10 cellular contexts compared by ENCODE assay signal in genomic region chr3:171813897-171814460, GRCh38. TPM values are rescaled to one million over a fixed set of nuclear protein-coding genes. Genes with fewer than 3 reads are reported as not detected.
DNase-seq lines count a peak whose midpoint lies in the region; ATAC-seq and TF ChIP-seq lines count a peak whose summit lies in the region.
"Had no signal": no experiment of that assay in that cellular context is flagged by ENCODE, and none has a peak within 500 bp of the region (broad histone marks: within the 10 kb centered on the region; RNA-seq: fewer than 3 reads in every experiment).

No MANE protein-coding gene starts in this region.

- peaks cover 5% of the 10 kb centered on the region for H3K9me3 Mint-ChIP-seq in WTC11

- no peak for TF ChIP-seq CTCF in WTC11 (IDR thresholded peaks at IDR 0.05)

- H3K27ac Mint-ChIP-seq in WTC11, result no peak overlapping the region

- H3K4me1 Mint-ChIP-seq in WTC11, result peaks cover 10% of the 10 kb centered on the region

- no peak overlapping the region for H3K4me3 ChIP-seq in skin epidermis

- H3K36me3 Mint-ChIP-seq in WTC11, result no peaks in the 10 kb centered on the region

- H3K27ac ChIP-seq in skin epidermis, result peak overlapping the region in 11 of 21 experiments; percentile 28 to 66 (median 52)

- intact Hi-C loops in head of caudate nucleus (cut with DNase I), result no loop called here

- no peak overlapping the region for H3K4me3 Mint-ChIP-seq in WTC11

- ATAC-seq in HG03378 (IDR thresholded peaks at IDR 0.05; ENCODE audit: unreplicated experiment), result peak; percentile 64
- no peak for ATAC-seq in WTC11
- ATAC-seq: esophagus mucosa had no signal

- DNase-seq in activated CD4-positive, alpha-beta T cell treated with anti-CD3 and anti-CD28 coated beads for 48 hours, result peak; percentile 32
- no peak for DNase-seq in activated CD4-positive, alpha-beta T cell treated with anti-CD3 and anti-CD28 coated beads, Interleukin-2, amount 50 U/mL, for 4 hours
- DNase-seq in activated T-cell treated with anti-CD3 and anti-CD28 coated beads, Interleukin-2, amount 50 U/mL, for 48 hours, result peak; percentile 29 to 38
- DNase-seq in NCI-H1105 (lab: John Stamatoyannopoulos, UW), result no peak
- no peak for DNase-seq in WTC11 (ENCODE audit: low spot score)
- DNase-seq in head of caudate nucleus, result no peak
- DNase-seq: T1000 had no signal

- H3K27me3 Mint-ChIP-seq in WTC11 (ENCODE audit: low read depth), result peaks cover 31% of the 10 kb centered on the region

- POLR2A ChIA-PET in WTC11 (lab: Charles Lee), result no interaction called here

- CTCF ChIA-PET in WTC11 (lab: Charles Lee), result interaction anchor here (1.0 to 1.1 kb wide), 2 partner anchors 11 to 200 kb away, joined by 3 to 4 read pairs; no protein-coding TSS in a partner anchor

TF ChIP-seq in WTC11, 78 proteins besides CTCF, POLR2A, EP300 and RAD21 (continues in another document):
- no peak for TF ChIP-seq E2F1 (CRISPR knock-in tag; IDR thresholded peaks at IDR 0.05)
- TF ChIP-seq, protein P1, sequence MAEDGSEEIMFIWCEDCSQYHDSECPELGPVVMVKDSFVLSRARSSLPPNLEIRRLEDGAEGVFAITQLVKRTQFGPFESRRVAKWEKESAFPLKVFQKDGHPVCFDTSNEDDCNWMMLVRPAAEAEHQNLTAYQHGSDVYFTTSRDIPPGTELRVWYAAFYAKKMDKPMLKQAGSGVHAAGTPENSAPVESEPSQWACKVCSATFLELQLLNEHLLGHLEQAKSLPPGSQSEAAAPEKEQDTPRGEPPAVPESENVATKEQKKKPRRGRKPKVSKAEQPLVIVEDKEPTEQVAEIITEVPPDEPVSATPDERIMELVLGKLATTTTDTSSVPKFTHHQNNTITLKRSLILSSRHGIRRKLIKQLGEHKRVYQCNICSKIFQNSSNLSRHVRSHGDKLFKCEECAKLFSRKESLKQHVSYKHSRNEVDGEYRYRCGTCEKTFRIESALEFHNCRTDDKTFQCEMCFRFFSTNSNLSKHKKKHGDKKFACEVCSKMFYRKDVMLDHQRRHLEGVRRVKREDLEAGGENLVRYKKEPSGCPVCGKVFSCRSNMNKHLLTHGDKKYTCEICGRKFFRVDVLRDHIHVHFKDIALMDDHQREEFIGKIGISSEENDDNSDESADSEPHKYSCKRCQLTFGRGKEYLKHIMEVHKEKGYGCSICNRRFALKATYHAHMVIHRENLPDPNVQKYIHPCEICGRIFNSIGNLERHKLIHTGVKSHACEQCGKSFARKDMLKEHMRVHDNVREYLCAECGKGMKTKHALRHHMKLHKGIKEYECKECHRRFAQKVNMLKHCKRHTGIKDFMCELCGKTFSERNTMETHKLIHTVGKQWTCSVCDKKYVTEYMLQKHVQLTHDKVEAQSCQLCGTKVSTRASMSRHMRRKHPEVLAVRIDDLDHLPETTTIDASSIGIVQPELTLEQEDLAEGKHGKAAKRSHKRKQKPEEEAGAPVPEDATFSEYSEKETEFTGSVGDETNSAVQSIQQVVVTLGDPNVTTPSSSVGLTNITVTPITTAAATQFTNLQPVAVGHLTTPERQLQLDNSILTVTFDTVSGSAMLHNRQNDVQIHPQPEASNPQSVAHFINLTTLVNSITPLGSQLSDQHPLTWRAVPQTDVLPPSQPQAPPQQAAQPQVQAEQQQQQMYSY (CRISPR knock-in tag; IDR thresholded peaks at IDR 0.05), result no peak
- no peak for TF ChIP-seq NR1H2 (CRISPR knock-in tag; IDR thresholded peaks at IDR 0.05)
- no peak for TF ChIP-seq JUN (CRISPR knock-in tag; IDR thresholded peaks at IDR 0.05)
- TF ChIP-seq GRHL2 (CRISPR knock-in tag; IDR thresholded peaks at IDR 0.05; ENCODE audit: insufficient replicate concordance, severe bottlenecking), result no peak
- no peak for TF ChIP-seq AFF4 (CRISPR knock-in tag; IDR thresholded peaks at IDR 0.05; ENCODE audit: borderline replicate concordance)
- TF ChIP-seq, protein P2, sequence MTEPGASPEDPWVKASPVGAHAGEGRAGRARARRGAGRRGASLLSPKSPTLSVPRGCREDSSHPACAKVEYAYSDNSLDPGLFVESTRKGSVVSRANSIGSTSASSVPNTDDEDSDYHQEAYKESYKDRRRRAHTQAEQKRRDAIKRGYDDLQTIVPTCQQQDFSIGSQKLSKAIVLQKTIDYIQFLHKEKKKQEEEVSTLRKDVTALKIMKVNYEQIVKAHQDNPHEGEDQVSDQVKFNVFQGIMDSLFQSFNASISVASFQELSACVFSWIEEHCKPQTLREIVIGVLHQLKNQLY (CRISPR knock-in tag; IDR thresholded peaks at IDR 0.05), result no peak
- no peak for TF ChIP-seq JAZF1 (CRISPR knock-in tag; IDR thresholded peaks at IDR 0.05)
- TF ChIP-seq, protein P3, sequence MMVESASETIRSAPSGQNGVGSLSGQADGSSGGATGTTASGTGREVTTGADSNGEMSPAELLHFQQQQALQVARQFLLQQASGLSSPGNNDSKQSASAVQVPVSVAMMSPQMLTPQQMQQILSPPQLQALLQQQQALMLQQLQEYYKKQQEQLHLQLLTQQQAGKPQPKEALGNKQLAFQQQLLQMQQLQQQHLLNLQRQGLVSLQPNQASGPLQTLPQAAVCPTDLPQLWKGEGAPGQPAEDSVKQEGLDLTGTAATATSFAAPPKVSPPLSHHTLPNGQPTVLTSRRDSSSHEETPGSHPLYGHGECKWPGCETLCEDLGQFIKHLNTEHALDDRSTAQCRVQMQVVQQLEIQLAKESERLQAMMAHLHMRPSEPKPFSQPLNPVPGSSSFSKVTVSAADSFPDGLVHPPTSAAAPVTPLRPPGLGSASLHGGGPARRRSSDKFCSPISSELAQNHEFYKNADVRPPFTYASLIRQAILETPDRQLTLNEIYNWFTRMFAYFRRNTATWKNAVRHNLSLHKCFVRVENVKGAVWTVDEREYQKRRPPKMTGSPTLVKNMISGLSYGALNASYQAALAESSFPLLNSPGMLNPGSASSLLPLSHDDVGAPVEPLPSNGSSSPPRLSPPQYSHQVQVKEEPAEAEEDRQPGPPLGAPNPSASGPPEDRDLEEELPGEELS (CRISPR knock-in tag; IDR thresholded peaks at IDR 0.05), result no peak

RNA-seq across cellular contexts. Expression of gene PLD1, which starts 3.7 kb away (rescaled TPM):
- total RNA-seq in WTC11 (2021), result 3.2 to 4.0 TPM (median 3.6 TPM) in 3 replicates

RNA-seq across cellular contexts. Expression of gene TMEM212, which starts 29.2 kb away (rescaled TPM):
- not detected in 3 replicates for total RNA-seq in WTC11 (2021)
- total RNA-seq: esophagus mucosa had no signal

Comparison
In these comparisons a context has a peak if more than half of its experiments do, and no peak if none do; other contexts are left out.
1. DNase-seq: peak in activated CD4-positive, alpha-beta T cell treated with anti-CD3 and anti-CD28 coated beads for 48 hours (single experiment) and activated T-cell treated with anti-CD3 and anti-CD28 coated beads, Interleukin-2, amount 50 U/mL, for 48 hours (2 of 2); none in activated CD4-positive, alpha-beta T cell treated with anti-CD3 and anti-CD28 coated beads, Interleukin-2, amount 50 U/mL, for 4 hours (0 of 2), NCI-H1105 (single experiment), WTC11 (single experiment) and head of caudate nucleus (0 of 42).